Comparison of ENCODE assay signal across 18 cellular contexts in genomic region chr13:33445024-33445423, GRCh38.
"Had no signal": no experiment of that assay in that cellular context is flagged by ENCODE, and none has a peak within 500 bp of the region (broad histone marks: within the 10 kb centered on the region; RNA-seq: fewer than 3 reads in every experiment).

No MANE protein-coding gene starts in this region.

- H3K27ac Mint-ChIP-seq: activated CD4-positive, alpha-beta T cell treated with anti-CD3 and anti-CD28 coated beads, Interleukin-2, amount 10 ng/mL, durations not matched to agents 24 days and 14 days; activated CD8-positive, alpha-beta T cell treated with anti-CD3 and anti-CD28 coated beads, Interleukin-2, amount 10 ng/mL, durations not matched to agents 7 days and 5 days; activated T-cell treated with anti-CD3 and anti-CD28 coated beads, Interleukin-2, amount 50 U/mL, for 24 hours had no signal

- H3K9me3 Mint-ChIP-seq: activated CD4-positive, alpha-beta T cell treated with anti-CD3 and anti-CD28 coated beads, Interleukin-2, amount 10 ng/mL, durations not matched to agents 24 days and 14 days; activated T-cell treated with anti-CD3 and anti-CD28 coated beads, Interleukin-2, amount 50 U/mL, for 24 hours; central memory CD8-positive, alpha-beta T cell had no signal

- H3K27me3 Mint-ChIP-seq: progenitor cell of endocrine pancreas had no signal

- DNase-seq: activated CD4-positive, alpha-beta T cell treated with anti-CD3 and anti-CD28 coated beads, Interleukin-2, amount 10 ng/mL, durations not matched to agents 24 days and 14 days; activated CD8-positive, alpha-beta T cell treated with anti-CD3 and anti-CD28 coated beads, Interleukin-2, amount 10 ng/mL, durations not matched to agents 7 days and 5 days; activated naive CD4-positive, alpha-beta T cell treated with anti-CD3 and anti-CD28 coated beads, Interleukin-2, amount 50 U/mL, for 16 hours; activated T-cell treated with anti-CD3 and anti-CD28 coated beads, Interleukin-2, amount 50 U/mL, for 24 hours; aorta; colonic mucosa; erythroblast; foreskin melanocyte; head of caudate nucleus; kidney; left ventricle myocardium inferior; stimulated activated CD4-positive, alpha-beta T cell treated with anti-CD3 and anti-CD28 coated beads, Interleukin-2, amount 100 ng/mL, for 24 hours; stimulated activated naive CD8-positive, alpha-beta T cell treated with anti-CD3 and anti-CD28 coated beads, Interleukin-15, Interleukin-2, amounts not matched to agents 100 U/mL and 50 U/mL, for 24 hours; substantia nigra; T1000; transverse colon had no signal

- H3K4me3 Mint-ChIP-seq: activated CD4-positive, alpha-beta T cell treated with anti-CD3 and anti-CD28 coated beads, Interleukin-2, amount 10 ng/mL, durations not matched to agents 24 days and 14 days; activated CD8-positive, alpha-beta T cell treated with anti-CD3 and anti-CD28 coated beads, Interleukin-2, amount 10 ng/mL, durations not matched to agents 7 days and 5 days; activated T-cell treated with anti-CD3 and anti-CD28 coated beads, Interleukin-2, amount 50 U/mL, for 24 hours; central memory CD8-positive, alpha-beta T cell had no signal

- H3K4me1 Mint-ChIP-seq: activated CD4-positive, alpha-beta T cell treated with anti-CD3 and anti-CD28 coated beads, Interleukin-2, amount 10 ng/mL, durations not matched to agents 24 days and 14 days; central memory CD8-positive, alpha-beta T cell had no signal

- ATAC-seq: activated CD8-positive, alpha-beta T cell treated with anti-CD3 and anti-CD28 coated beads, Interleukin-2, amount 10 ng/mL, durations not matched to agents 7 days and 5 days; stimulated activated naive CD8-positive, alpha-beta T cell treated with anti-CD3 and anti-CD28 coated beads, Interleukin-15, Interleukin-2, amounts not matched to agents 100 U/mL and 50 U/mL, for 24 hours had no signal
